Comparison of ENCODE assay signal across 26 cellular contexts in the genomic region with DNA sequence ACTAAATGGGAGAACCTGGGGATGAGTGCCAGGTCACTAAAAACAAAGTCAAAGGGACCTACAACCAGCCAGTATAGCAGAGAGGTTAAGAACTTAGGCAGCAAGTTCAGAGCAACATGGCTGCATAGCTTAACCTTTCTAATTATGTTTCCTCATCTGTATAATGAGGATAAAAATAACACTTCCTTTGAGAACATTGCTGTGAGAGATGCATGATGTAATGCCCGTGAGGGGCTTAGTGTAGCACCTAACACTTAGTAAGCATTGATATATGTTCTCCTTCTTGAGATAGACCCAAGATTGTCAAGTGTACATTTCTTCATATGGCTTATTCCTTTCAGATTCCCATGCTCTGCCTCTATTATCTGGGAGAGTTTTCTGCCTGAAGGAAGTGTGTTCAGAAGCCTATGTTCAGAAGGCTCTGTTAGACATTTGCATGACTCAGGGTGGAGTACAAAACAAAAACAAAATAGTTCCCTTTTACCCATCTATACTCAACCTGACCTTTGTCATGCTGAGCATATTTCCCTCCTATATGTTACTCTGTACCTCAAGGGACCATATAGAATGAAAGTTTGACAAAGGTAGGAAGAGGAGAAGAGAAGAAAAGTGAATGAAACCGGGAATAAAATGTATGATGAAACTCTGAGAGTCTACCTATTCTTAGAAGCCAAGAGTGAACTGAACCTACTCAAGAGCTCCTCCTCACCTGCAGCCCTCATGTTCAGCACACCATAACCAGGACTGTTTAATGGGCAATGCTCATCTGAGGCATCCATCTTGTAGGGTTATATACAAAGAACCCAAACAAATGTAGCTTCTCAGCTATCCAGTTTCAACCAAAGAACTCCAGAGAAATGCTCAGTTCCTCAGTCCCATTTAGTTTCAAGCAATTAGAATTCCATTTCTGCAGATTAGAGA.
DNase-seq lines count a peak whose midpoint lies in the region; ATAC-seq and TF ChIP-seq lines count a peak whose summit lies in the region.
"Had no signal": no experiment of that assay in that cellular context is flagged by ENCODE, and none has a peak within 500 bp of the region (broad histone marks: within the 10 kb centered on the region; RNA-seq: fewer than 3 reads in every experiment).

No MANE protein-coding gene starts in this region.

- H3K36me3 ChIP-seq in SJCRH30, result no peaks in the 10 kb centered on the region
- H3K36me3 ChIP-seq: brain microvascular endothelial cell, esophagus muscularis mucosa, right lobe of liver had no signal

- DNase-seq in GM12864 (ENCODE audit: low read depth) (peak; percentile 41), NCI-H2171 (lab: John Stamatoyannopoulos, UW) (no peak), SJCRH30 (no peak), NCI-H2196 (lab: John Stamatoyannopoulos, UW; ENCODE audit: unreplicated experiment) (no peak)
- DNase-seq in T-helper 2 cell treated with Interferon-gamma antibody and Interleukin-4, amounts not matched to agents 5 μg/mL and 100 μg/mL, for 36 hours (ENCODE audit: low spot score), result no peak
- DNase-seq: activated CD4-positive, alpha-beta T cell treated with anti-CD3 and anti-CD28 coated beads, Interleukin-2, amount 50 U/mL, for 48 hours; activated CD8-positive, alpha-beta memory T cell treated with anti-CD3 and anti-CD28 coated beads, Interleukin-2, amount 50 U/mL, for 48 hours; activated effector memory CD4-positive, alpha-beta T cell treated with Interleukin-2 at 50 U/mL for 16 hours; brain microvascular endothelial cell; COR-L47; DND-41; H9; mucosa of descending colon; NCI-H1417 treated with DMSO at 0.1 percent for 48 hours; right lobe of liver; RPMI8226; T-helper 9 cell; trophoblast cell had no signal

- no peak overlapping the region for H3K27ac Mint-ChIP-seq in T-helper 2 cell treated with Interferon-gamma antibody and Interleukin-4, amounts not matched to agents 5 μg/mL and 100 μg/mL, for 36 hours
- H3K27ac Mint-ChIP-seq: H9, WTC11 had no signal

- H3K4me1 ChIP-seq in SJCRH30, result no peaks in the 10 kb centered on the region
- H3K4me1 ChIP-seq: A549, esophagus muscularis mucosa, right lobe of liver had no signal

- H3K4me3 Mint-ChIP-seq in T-helper 2 cell treated with Interferon-gamma antibody and Interleukin-4, amounts not matched to agents 5 μg/mL and 100 μg/mL, for 36 hours, result no peak overlapping the region
- H3K4me3 Mint-ChIP-seq: H9, WTC11 had no signal

- H3K27me3 ChIP-seq in SJCRH30, result no peaks in the 10 kb centered on the region
- H3K27me3 ChIP-seq: brain microvascular endothelial cell, esophagus muscularis mucosa, hepatocyte, right lobe of liver had no signal

- no peak overlapping the region for H3K4me3 ChIP-seq in GM12864 (ENCODE audit: low read depth, low read length)
- no peak overlapping the region for H3K4me3 ChIP-seq in SJCRH30
- H3K4me3 ChIP-seq: A549, esophagus muscularis mucosa, hepatocyte, mucosa of descending colon, right lobe of liver had no signal

- H3K4me1 Mint-ChIP-seq in T-helper 2 cell treated with Interferon-gamma antibody and Interleukin-4, amounts not matched to agents 5 μg/mL and 100 μg/mL, for 36 hours (ENCODE audit: low read depth), result no peaks in the 10 kb centered on the region
- H3K4me1 Mint-ChIP-seq: H9, WTC11 had no signal

- H3K36me3 Mint-ChIP-seq in T-helper 2 cell treated with Interferon-gamma antibody and Interleukin-4, amounts not matched to agents 5 μg/mL and 100 μg/mL, for 36 hours (ENCODE audit: low read depth), result no peaks in the 10 kb centered on the region
- H3K36me3 Mint-ChIP-seq: WTC11 had no signal

- no peak for TF ChIP-seq CTCF in GM12864 (IDR thresholded peaks at IDR 0.05; ENCODE audit: low read depth, low read length, missing control alignments)

- ATAC-seq in GM19035 (IDR thresholded peaks at IDR 0.05; ENCODE audit: unreplicated experiment), result peak; percentile 66
- ATAC-seq in HG02642 (IDR thresholded peaks at IDR 0.05; ENCODE audit: poor library complexity, unreplicated experiment), result peak; percentile 58
- ATAC-seq in HG03520 (IDR thresholded peaks at IDR 0.05; ENCODE audit: unreplicated experiment), result peak; percentile 50
- ATAC-seq: A549, mucosa of descending colon, right lobe of liver, SK-N-SH treated with all-trans-retinoic acid at 6 μM for 48 hours, WTC11 had no signal

- H3K27ac ChIP-seq in SJCRH30, result no peak overlapping the region
- H3K27ac ChIP-seq: A549, brain microvascular endothelial cell, esophagus muscularis mucosa, hepatocyte, right lobe of liver had no signal

- no peaks in the 10 kb centered on the region for H3K27me3 Mint-ChIP-seq in T-helper 2 cell treated with Interferon-gamma antibody and Interleukin-4, amounts not matched to agents 5 μg/mL and 100 μg/mL, for 36 hours (ENCODE audit: low read depth)

- H3K9me3 ChIP-seq in SJCRH30 (replicated peaks), result no peaks in the 10 kb centered on the region
- H3K9me3 ChIP-seq: A549, esophagus muscularis mucosa, mucosa of descending colon, right lobe of liver had no signal

- no peaks in the 10 kb centered on the region for H3K9me3 Mint-ChIP-seq in T-helper 2 cell treated with Interferon-gamma antibody and Interleukin-4, amounts not matched to agents 5 μg/mL and 100 μg/mL, for 36 hours
